ENCODE assay signal across 8 cellular contexts in the genomic region with DNA sequence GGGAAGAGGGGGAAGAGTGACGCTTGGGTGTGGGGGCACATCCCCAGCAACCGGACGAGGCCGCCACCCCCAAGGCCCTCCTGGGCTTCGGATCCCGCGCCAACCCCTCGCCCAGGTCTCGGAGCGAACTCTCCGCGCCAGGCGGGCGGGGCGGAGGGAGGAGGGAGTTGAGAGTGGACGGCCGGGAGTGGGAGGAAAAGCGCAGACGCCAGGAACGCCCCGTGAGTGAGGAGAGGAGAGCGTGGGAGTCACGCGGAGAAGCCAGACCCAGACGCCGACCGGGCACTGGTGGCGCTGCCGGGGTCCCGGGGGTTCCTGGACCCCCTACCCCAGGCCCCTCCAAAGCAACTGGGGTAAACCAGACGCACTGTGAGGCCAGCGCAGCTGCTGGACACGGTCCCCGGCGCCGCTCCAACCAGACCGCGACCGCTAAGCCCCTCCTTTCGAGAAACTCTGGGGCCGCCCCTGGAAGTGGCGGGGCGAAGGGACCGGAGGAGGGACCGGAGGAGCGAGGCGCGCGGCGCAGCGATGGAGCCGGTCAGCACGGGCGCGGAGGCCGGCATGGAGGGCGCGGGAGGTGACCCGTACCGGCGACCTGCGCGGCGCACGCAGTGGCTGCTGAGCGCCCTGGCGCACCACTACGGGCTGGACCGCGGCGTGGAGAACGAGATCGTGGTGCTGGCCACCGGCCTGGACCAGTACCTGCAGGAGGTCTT. TPM values are rescaled to one million over a fixed set of nuclear protein-coding genes. Genes with fewer than 3 reads are reported as not detected.
DNase-seq lines count a peak whose midpoint lies in the region; ATAC-seq, FAIRE-seq and TF ChIP-seq lines count a peak whose summit lies in the region.

A gene with protein sequence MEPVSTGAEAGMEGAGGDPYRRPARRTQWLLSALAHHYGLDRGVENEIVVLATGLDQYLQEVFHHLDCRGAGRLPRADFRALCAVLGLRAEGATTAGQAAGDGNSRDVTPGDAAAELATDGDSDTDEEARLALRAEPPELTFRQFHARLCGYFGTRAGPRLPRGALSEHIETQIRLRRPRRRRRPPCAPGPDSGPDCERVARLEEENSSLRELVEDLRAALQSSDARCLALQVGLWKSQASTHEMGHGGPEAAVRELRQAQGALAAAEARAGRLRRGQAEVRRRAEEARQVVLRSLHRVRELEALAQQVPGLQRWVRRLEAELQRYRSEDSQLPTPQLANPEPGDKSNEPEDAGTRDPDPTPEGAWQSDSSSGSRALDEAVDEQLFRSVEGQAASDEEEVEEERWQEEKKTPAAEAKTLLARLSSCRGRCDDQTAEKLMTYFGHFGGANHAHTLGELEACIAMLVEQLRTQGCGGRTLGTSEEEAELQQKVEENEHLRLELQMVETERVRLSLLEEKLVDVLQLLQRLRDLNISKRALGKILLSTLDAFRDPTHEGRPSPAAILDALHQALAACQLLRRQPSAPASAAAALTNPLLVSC (plus strand): TSS at position 204 of the 716 bp plus-strand sequence. CDS start 325 bp downstream, at position 529.

- intact Hi-C loops in A673 (cut with micrococcal nuclease; ENCODE audit: unreplicated experiment): no loop called here
- intact Hi-C loops in dendritic cell treated with granulocyte-macrophage colony-stimulating factor and Interleukin-4, amounts not matched to agents 40 ng/mL and 50 ng/mL, for 4 days (cut with micrococcal nuclease): no loop called here

- no peaks in the 10 kb centered on the region for H3K79me2 ChIP-seq in Loucy (ENCODE audit: insufficient read depth, low read length)

- ATAC-seq in GM18861 (IDR thresholded peaks at IDR 0.05; ENCODE audit: unreplicated experiment): no peak

- FAIRE-seq in urothelium cell line (lab: Jason Lieb, UNC): no peak

- no peak within 1 kb of the TSS for H3K4me2 ChIP-seq in Loucy (ENCODE audit: low read depth, low read length, poor library complexity, severe bottlenecking)

- peaks cover 41% of the 10 kb centered on the region for H3K27me3 ChIP-seq in A673 (replicated peaks; ENCODE audit: insufficient read depth, low read depth, low read length, poor library complexity)
- no peaks in the 10 kb centered on the region for H3K27me3 ChIP-seq in Loucy (ENCODE audit: insufficient read depth, low read length, poor library complexity, severe bottlenecking)

- H3K4me3 Mint-ChIP-seq in dendritic cell treated with granulocyte-macrophage colony-stimulating factor and Interleukin-4, amounts not matched to agents 40 ng/mL and 50 ng/mL, for 4 days: peak within 1 kb of the TSS; percentile 60
- peak within 1 kb of the TSS; percentile 63 for H3K4me3 Mint-ChIP-seq in mesothelial cell of epicardium

- H3K9me3 ChIP-seq in A673 (ENCODE audit: low read depth, low read length, poor library complexity, severe bottlenecking) (no peaks in the 10 kb centered on the region), Loucy (ENCODE audit: insufficient read depth, low read depth, low read length) (no peaks in the 10 kb centered on the region)

- H3K9me3 Mint-ChIP-seq in dendritic cell treated with granulocyte-macrophage colony-stimulating factor and Interleukin-4, amounts not matched to agents 40 ng/mL and 50 ng/mL, for 4 days: no peaks in the 10 kb centered on the region
- peaks cover 5% of the 10 kb centered on the region for H3K9me3 Mint-ChIP-seq in mesothelial cell of epicardium

- POLR2A ChIA-PET in A673 (lab: Charles Lee; ENCODE audit: low non-redundant PET): no interaction called here

- H3K4me1 ChIP-seq in A673 (ENCODE audit: insufficient read depth, low read length, poor library complexity, severe bottlenecking): peaks cover 23% of the 10 kb centered on the region
- H3K4me1 ChIP-seq in Loucy (ENCODE audit: insufficient read depth, low read length, poor library complexity, severe bottlenecking): peaks cover 64% of the 10 kb centered on the region

- no peaks in the 10 kb centered on the region for H3K36me3 ChIP-seq in A673 (ENCODE audit: insufficient read depth, low read length, poor library complexity, severe bottlenecking)
- no peaks in the 10 kb centered on the region for H3K36me3 ChIP-seq in Loucy (ENCODE audit: insufficient read depth, low read length)

- H3K27ac ChIP-seq in A673 (ENCODE audit: low read depth, low read length, poor library complexity, severe bottlenecking): no peak within 1 kb of the TSS

- H4K20me1 ChIP-seq in Loucy (ENCODE audit: insufficient read depth, low read length, poor library complexity, severe bottlenecking): no peaks in the 10 kb centered on the region

- H3K4me3 ChIP-seq in A673 (ENCODE audit: low read depth, low read length, poor library complexity, severe bottlenecking): peak within 1 kb of the TSS; percentile 39
- no peak within 1 kb of the TSS for H3K4me3 ChIP-seq in Loucy (ENCODE audit: low read length, poor library complexity, severe bottlenecking)

- DNase-seq in A673 (ENCODE audit: low spot score) (no peak), mesothelial cell of epicardium (ENCODE audit: low spot score in 2 of 2, unreplicated experiment in 2 of 2) (peak in 1 of 2 experiments; percentile 68), urothelium cell line (ENCODE audit: low spot score) (peak; percentile 72), NCI-H187 (lab: John Stamatoyannopoulos, UW) (no peak)
- no peak for DNase-seq in activated CD4-positive, CD25-positive, alpha-beta regulatory T cell (lab: John Stamatoyannopoulos, UW)

- H3K27me3 Mint-ChIP-seq in dendritic cell treated with granulocyte-macrophage colony-stimulating factor and Interleukin-4, amounts not matched to agents 40 ng/mL and 50 ng/mL, for 4 days: peaks cover 68% of the 10 kb centered on the region
- H3K27me3 Mint-ChIP-seq in mesothelial cell of epicardium (ENCODE audit: low read depth): peaks cover 89% of the 10 kb centered on the region

- peaks cover 28% of the 10 kb centered on the region for H3K4me1 Mint-ChIP-seq in dendritic cell treated with granulocyte-macrophage colony-stimulating factor and Interleukin-4, amounts not matched to agents 40 ng/mL and 50 ng/mL, for 4 days (ENCODE audit: low read depth)
- peaks cover 11% of the 10 kb centered on the region for H3K4me1 Mint-ChIP-seq in mesothelial cell of epicardium

- CTCF ChIA-PET in A673 (lab: Charles Lee): no interaction called here

- H3F3A ChIP-seq in Loucy (ENCODE audit: low read depth): peaks cover 12% of the 10 kb centered on the region; the same call in 1 of the 2 replicates

- no peak within 1 kb of the TSS for H3K27ac Mint-ChIP-seq in dendritic cell treated with granulocyte-macrophage colony-stimulating factor and Interleukin-4, amounts not matched to agents 40 ng/mL and 50 ng/mL, for 4 days
- no peak within 1 kb of the TSS for H3K27ac Mint-ChIP-seq in mesothelial cell of epicardium

- TF ChIP-seq CTCF in A673 (conservative IDR thresholded peaks at IDR 0.05; ENCODE audit: low read depth, low read length) (no peak), Loucy (conservative IDR thresholded peaks at IDR 0.05; ENCODE audit: low read length) (no peak), mesothelial cell of epicardium (IDR thresholded peaks at IDR 0.05; ENCODE audit: unreplicated experiment) (no peak)

- BruUV-seq in A673 (replicated peaks; lab: Mats Ljungman, UMichigan): no TSS peak

- H2AFZ ChIP-seq in Loucy (ENCODE audit: low read length): no peak within 1 kb of the TSS

- peak within 1 kb of the TSS; percentile 65 for H3K9ac ChIP-seq in Loucy (ENCODE audit: low read depth, low read length, poor library complexity, severe bottlenecking)

- H3K36me3 Mint-ChIP-seq in dendritic cell treated with granulocyte-macrophage colony-stimulating factor and Interleukin-4, amounts not matched to agents 40 ng/mL and 50 ng/mL, for 4 days (ENCODE audit: low read depth): no peaks in the 10 kb centered on the region
- no peaks in the 10 kb centered on the region for H3K36me3 Mint-ChIP-seq in mesothelial cell of epicardium

- no peaks in the 10 kb centered on the region for H3K9me2 ChIP-seq in Loucy (replicated peaks; ENCODE audit: low read depth, low read length)

RNA-seq across cellular contexts. Expression of the gene that starts here (rescaled TPM):
- not detected in 2 replicates for total RNA-seq in A673 (2021)
- total RNA-seq in mesothelial cell of epicardium: 0.29 to 0.67 TPM (median 0.31 TPM) in 3 replicates
